1 cellular context compared by ENCODE assay signal in the genomic region with DNA sequence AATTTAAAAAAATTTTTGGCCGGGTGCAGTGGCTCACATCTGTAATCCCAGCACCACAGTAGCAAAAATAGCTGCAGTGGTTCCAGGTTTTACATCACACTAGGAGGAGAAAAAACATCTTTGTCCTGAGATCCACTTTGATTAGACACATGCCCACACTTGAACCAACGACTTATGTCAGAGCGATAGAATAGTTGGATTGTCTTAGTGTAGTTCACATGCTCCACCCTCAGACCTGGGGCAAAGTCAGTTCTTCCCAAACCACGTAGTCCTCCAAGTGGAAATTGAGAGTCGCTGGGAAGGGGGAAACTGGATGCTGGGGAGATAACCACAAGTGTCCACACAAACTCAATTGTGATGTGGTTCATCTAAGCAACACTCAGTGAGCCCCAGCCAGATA.
TF ChIP-seq lines count a peak whose summit lies in the region.

No MANE protein-coding gene starts in this region.

TF ChIP-seq in H1, 55 proteins besides CTCF, POLR2A, EP300 and RAD21:
- TF ChIP-seq, protein P1, sequence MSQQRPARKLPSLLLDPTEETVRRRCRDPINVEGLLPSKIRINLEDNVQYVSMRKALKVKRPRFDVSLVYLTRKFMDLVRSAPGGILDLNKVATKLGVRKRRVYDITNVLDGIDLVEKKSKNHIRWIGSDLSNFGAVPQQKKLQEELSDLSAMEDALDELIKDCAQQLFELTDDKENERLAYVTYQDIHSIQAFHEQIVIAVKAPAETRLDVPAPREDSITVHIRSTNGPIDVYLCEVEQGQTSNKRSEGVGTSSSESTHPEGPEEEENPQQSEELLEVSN (IDR thresholded peaks at IDR 0.05) = no peak
- TF ChIP-seq SAP30 (IDR thresholded peaks at IDR 0.05; ENCODE audit: insufficient read depth, insufficient replicate concordance, low read length) (no peak), SP2 (IDR thresholded peaks at IDR 0.05; ENCODE audit: low read length) (no peak), RXRA (IDR thresholded peaks at IDR 0.05; ENCODE audit: insufficient read depth, low read depth, low read length) (no peak), TAF7 (optimal IDR thresholded peaks at IDR 0.05; ENCODE audit: borderline replicate concordance, low read depth, low read length) (no peak)
